In the genomic region with DNA sequence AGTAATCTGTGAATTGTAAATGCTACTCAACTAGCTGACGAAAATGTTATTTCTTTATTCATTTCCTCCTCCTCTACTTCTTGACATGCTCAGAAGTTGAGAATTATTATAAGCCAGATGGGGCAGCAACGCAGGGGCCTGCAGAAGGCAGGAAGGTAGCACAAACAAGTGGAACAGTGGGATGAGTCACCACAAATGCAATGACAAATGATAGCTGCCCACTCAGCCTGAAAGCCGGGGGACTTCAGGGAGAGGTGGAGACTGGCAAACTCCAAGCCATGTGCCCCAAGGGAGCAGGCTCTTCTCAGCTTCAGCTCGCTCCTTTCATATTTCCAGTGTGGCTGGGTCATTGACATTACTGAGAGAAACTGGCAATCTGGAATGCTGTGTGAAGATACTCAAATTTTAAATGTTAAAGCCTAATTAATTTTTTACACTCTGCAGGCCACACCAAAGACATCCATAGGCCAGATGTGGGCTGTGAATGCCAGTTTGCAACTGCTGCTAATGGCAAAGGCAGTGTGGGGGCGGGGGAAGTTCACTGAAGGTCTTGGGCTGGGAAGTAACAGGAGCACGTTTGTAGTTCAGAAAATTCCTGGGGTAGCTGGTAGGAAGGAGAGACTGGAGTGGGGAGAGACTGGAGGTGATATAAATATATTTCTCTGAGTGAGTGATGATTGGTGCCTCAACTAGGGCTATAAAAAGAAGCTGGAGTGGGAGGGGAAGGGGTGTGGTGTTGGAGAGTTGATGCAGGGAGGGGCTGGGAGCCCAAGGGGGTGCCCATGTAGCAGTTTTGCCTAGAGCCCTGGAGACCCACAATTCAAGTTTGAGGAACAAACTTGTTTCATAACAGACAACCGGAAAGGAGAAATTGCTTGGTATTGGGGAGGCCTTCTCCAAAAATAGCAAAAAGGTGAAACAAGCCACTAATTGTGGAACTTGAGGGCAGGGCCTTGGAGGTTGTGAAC, we compare ENCODE assay signal across 8 cellular contexts. TPM values are rescaled to one million over a fixed set of nuclear protein-coding genes. Genes with fewer than 3 reads are reported as not detected.
DNase-seq lines count a peak whose midpoint lies in the region; ATAC-seq and TF ChIP-seq lines count a peak whose summit lies in the region.

No MANE protein-coding gene starts in this region.

- H3K27me3 Mint-ChIP-seq in Caco-2 (ENCODE audit: insufficient read depth, unreplicated experiment) = peaks cover 12% of the 10 kb centered on the region

- H3K36me3 ChIP-seq in lung (ENCODE audit: control insufficient read depth in 2 of 2, insufficient read depth in 2 of 2, low read length in 2 of 2) (no peaks in the 10 kb centered on the region), Caco-2 (ENCODE audit: control insufficient read depth, insufficient read depth, low read length) (no peaks in the 10 kb centered on the region)

- WGBS in lung, 2 donors = 40 to 50% methylated on average over 7 of the region's 7 CpGs

- H3K27me3 ChIP-seq in lung (ENCODE audit: control insufficient read depth, insufficient read depth) = no peaks in the 10 kb centered on the region
- H3K27me3 ChIP-seq in Caco-2 (replicated peaks; ENCODE audit: control insufficient read depth, insufficient read depth, low read length) = peaks cover 1% of the 10 kb centered on the region; the same call in 1 of the 2 replicates

- no peaks in the 10 kb centered on the region for H3K36me3 Mint-ChIP-seq in Caco-2 (ENCODE audit: insufficient read depth, unreplicated experiment)

- CTCF ChIA-PET in Caco-2 (lab: Charles Lee) = no interaction called here

- H3K4me1 Mint-ChIP-seq in Caco-2 (ENCODE audit: low read depth, unreplicated experiment) = peaks cover 12% of the 10 kb centered on the region

- H3K27ac ChIP-seq in lung (ENCODE audit: low read depth in 1 of 2, low read length in 1 of 2) = peak overlapping the region; percentile 9 to 87

- DNase-seq in CD1c-positive myeloid dendritic cell (ENCODE audit: extremely low spot score) = peak; percentile 84
- peak; percentile 23 for DNase-seq in T1000 (lab: John Stamatoyannopoulos, UW)
- DNase-seq in lung (ENCODE audit: low spot score) = no peak
- no peak for DNase-seq in Caco-2
- DNase-seq in hepatic stellate cell (ENCODE audit: low spot score) = no peak
- DNase-seq in stimulated activated naive CD4-positive, alpha-beta T cell treated with Interleukin-2 at 50 U/mL for 16 hours (lab: John Stamatoyannopoulos, UW) = no peak

- no peak overlapping the region for H3K4me3 ChIP-seq in lung
- no peak overlapping the region for H3K4me3 ChIP-seq in Caco-2 (ENCODE audit: low read depth, low read length)

- peaks cover 6% of the 10 kb centered on the region for H3K9me3 Mint-ChIP-seq in Caco-2 (ENCODE audit: unreplicated experiment)

- H3K9me3 ChIP-seq in lung (ENCODE audit: control insufficient read depth in 2 of 2, insufficient read depth in 1 of 2, low read length in 1 of 2) = no peaks in the 10 kb centered on the region
- H3K9me3 ChIP-seq in Caco-2 = no peaks in the 10 kb centered on the region

- intact Hi-C loops in Caco-2 (cut with micrococcal nuclease; ENCODE audit: unreplicated experiment) = no loop called here

- H3K27ac Mint-ChIP-seq in Caco-2 (ENCODE audit: unreplicated experiment) = no peak overlapping the region

- POLR2A ChIA-PET in Caco-2 (lab: Charles Lee) = no interaction called here

- no peak for TF ChIP-seq CTCF in lung (IDR thresholded peaks at IDR 0.05; ENCODE audit: control extremely low read depth, extremely low read depth)
- no peak for TF ChIP-seq CTCF in Caco-2 (IDR thresholded peaks at IDR 0.05; ENCODE audit: insufficient read depth in 1 of 2, low read depth in 1 of 2, low read length in 1 of 2, severe bottlenecking in 1 of 2, unreplicated experiment in 1 of 2)

- no TSS peak for BruUV-seq in Caco-2 (replicated peaks; lab: Mats Ljungman, UMichigan)

- H3K4me1 ChIP-seq in lung (ENCODE audit: control insufficient read depth in 2 of 2, insufficient read depth in 2 of 2, low read length in 2 of 2) = peaks cover 0 to 11% of the 10 kb centered on the region in 2 donors
- peaks cover 12% of the 10 kb centered on the region for H3K4me1 ChIP-seq in Caco-2

- H3K4me3 Mint-ChIP-seq in Caco-2 (ENCODE audit: unreplicated experiment) = no peak overlapping the region

- ATAC-seq in GM19043 (IDR thresholded peaks at IDR 0.05; ENCODE audit: low read depth, unreplicated experiment) = peak; percentile 38
- ATAC-seq in HG03354 (IDR thresholded peaks at IDR 0.05; ENCODE audit: poor library complexity, severe bottlenecking, unreplicated experiment) = peak; percentile 26
- ATAC-seq in lung (ENCODE audit: insufficient read depth, low FRiP score) = no peak

RNA-seq across cellular contexts. Expression of a gene that starts 20.8 kb away (rescaled TPM):
- 10 to 100 TPM in 1 of 2 donors, 1 to 10 TPM in 1; 8.0 to 18.4 TPM for total RNA-seq in lung
- 10 to 100 TPM in 1 of 2 donors, 1 to 10 TPM in 1; 3.5 to 11.0 TPM for polyA plus RNA-seq in lung
- total RNA-seq in Caco-2 (2022) = not detected in 2 replicates

Comparison
In these comparisons a context has a peak if more than half of its experiments do, and no peak if none do; other contexts are left out.
1. DNase-seq: peak in CD1c-positive myeloid dendritic cell (single experiment) and T1000 (single experiment); none in lung (single experiment), Caco-2 (0 of 2), hepatic stellate cell (single experiment) and stimulated activated naive CD4-positive, alpha-beta T cell treated with Interleukin-2 at 50 U/mL for 16 hours (single experiment).